In the genomic region with DNA sequence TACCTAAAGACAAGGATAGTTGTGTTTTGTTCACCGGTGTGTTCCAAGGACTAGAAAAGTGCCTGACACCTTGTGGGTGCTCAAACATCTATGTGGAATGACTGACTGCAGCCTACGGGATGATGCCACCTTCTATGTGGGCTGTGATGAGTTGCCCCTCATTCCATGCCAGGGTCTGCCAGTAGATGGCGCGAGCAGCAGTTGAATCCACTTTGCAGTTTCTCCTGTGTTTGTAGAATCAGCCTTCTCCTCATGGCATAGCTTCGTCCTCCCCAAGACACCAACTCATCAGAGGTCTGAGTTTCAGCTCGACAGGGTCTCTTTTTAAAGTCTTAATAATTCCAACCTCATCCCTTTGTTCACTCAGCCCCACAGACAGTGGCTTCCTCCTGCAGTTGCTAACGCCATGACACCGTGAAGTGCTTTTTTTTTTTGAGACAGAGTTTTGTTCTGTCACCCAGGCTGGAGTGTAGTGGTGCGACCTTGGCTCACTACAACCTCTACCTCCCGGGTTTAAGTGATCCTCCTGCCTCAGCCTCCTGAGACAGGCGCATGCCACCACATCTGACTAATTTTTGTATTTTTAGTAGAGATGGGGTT, we compare ENCODE assay signal across 8 cellular contexts.
DNase-seq lines count a peak whose midpoint lies in the region; ATAC-seq and TF ChIP-seq lines count a peak whose summit lies in the region.

No MANE protein-coding gene starts in this region.

- peak; percentile 46 for TF ChIP-seq CTCF in CD4-positive, alpha-beta T cell (IDR thresholded peaks at IDR 0.05)
- peak; percentile 73 for TF ChIP-seq CTCF in liver (IDR thresholded peaks at IDR 0.05; ENCODE audit: low read depth, low read length, missing input control)

- H3K9me3 ChIP-seq in CD4-positive, alpha-beta T cell (ENCODE audit: control insufficient read depth, low read length) = no peaks in the 10 kb centered on the region
- H3K9me3 ChIP-seq in T-helper 17 cell (ENCODE audit: control insufficient read depth, low read length, poor library complexity, severe bottlenecking) (no peaks in the 10 kb centered on the region), liver (ENCODE audit: control insufficient read depth in 4 of 4, low read length in 3 of 4) (peaks cover 0 to 6% (median 2%) of the 10 kb centered on the region in 4 donors)

- no peak overlapping the region for H3K27ac Mint-ChIP-seq in CD4-positive, alpha-beta T cell
- H3K27ac Mint-ChIP-seq in T-helper 17 cell = peak overlapping the region; percentile 48

- H3K4me3 Mint-ChIP-seq in CD4-positive, alpha-beta T cell = no peak overlapping the region
- H3K4me3 Mint-ChIP-seq in T-helper 17 cell = no peak overlapping the region

- H3K27me3 Mint-ChIP-seq in CD4-positive, alpha-beta T cell = no peaks in the 10 kb centered on the region
- peaks cover 9% of the 10 kb centered on the region for H3K27me3 Mint-ChIP-seq in T-helper 17 cell

- peak; percentile 4 to 45 (median 20) for DNase-seq in CD4-positive, alpha-beta T cell
- DNase-seq in NCI-H1105 (lab: John Stamatoyannopoulos, UW) = peak; percentile 7
- peak in 1 of 3 donors; percentile 32 for DNase-seq in T-helper 17 cell
- peak; percentile 61 for DNase-seq in cerebellar cortex (ENCODE audit: low spot score)
- peak; percentile 6 to 8 for DNase-seq in stimulated activated CD8-positive, alpha-beta memory T cell treated with anti-CD3 and anti-CD28 coated beads, Interleukin-7, amount 100 ng/mL, for 4 hours (ENCODE audit: low read depth in 2 of 2)

- TF ChIP-seq RAD21 in liver (IDR thresholded peaks at IDR 0.05) = peak; percentile 79 to 89

- CTCF ChIA-PET in CD4-positive, alpha-beta T cell (lab: Charles Lee) = no interaction called here

- POLR2A ChIA-PET in CD4-positive, alpha-beta T cell (lab: Charles Lee) = no interaction called here

- intact Hi-C loops in CD4-positive, alpha-beta T cell (cut with DNase I, micrococcal nuclease) = no loop called here

- no peaks in the 10 kb centered on the region for H3K27me3 ChIP-seq in CD4-positive, alpha-beta T cell (ENCODE audit: control insufficient read depth, insufficient read depth, low read length)
- no peaks in the 10 kb centered on the region for H3K27me3 ChIP-seq in liver (ENCODE audit: control insufficient read depth in 4 of 4, insufficient read depth in 4 of 4, low read length in 3 of 4)

- no peaks in the 10 kb centered on the region for H3K36me3 ChIP-seq in liver (ENCODE audit: control insufficient read depth in 4 of 4, insufficient read depth in 3 of 4, low read depth in 1 of 4, low read length in 3 of 4)

- H3K27ac ChIP-seq in CD4-positive, alpha-beta T cell (ENCODE audit: low read depth, low read length) = no peak overlapping the region
- H3K27ac ChIP-seq in liver (ENCODE audit: low read depth in 1 of 2, low read length in 2 of 2) = no peak overlapping the region

- no peak overlapping the region for H3K9ac ChIP-seq in liver (ENCODE audit: low read depth in 1 of 2, low read length in 2 of 2)

- WGBS in liver = 48% methylated on average over 11 of the region's 11 CpGs

- H3K4me1 ChIP-seq in liver (ENCODE audit: control insufficient read depth in 4 of 4, insufficient read depth in 4 of 4, low read length in 3 of 4) = no peaks in the 10 kb centered on the region

- H3K4me3 ChIP-seq in liver (ENCODE audit: low read depth in 1 of 3, low read length in 3 of 3) = no peak overlapping the region

- no peaks in the 10 kb centered on the region for H3K36me3 Mint-ChIP-seq in CD4-positive, alpha-beta T cell (ENCODE audit: low read depth)
- H3K36me3 Mint-ChIP-seq in T-helper 17 cell (ENCODE audit: low read depth) = peaks cover 4% of the 10 kb centered on the region

- peaks cover 3% of the 10 kb centered on the region for H3K9me3 Mint-ChIP-seq in CD4-positive, alpha-beta T cell

- peaks cover 20% of the 10 kb centered on the region for H3K4me1 Mint-ChIP-seq in CD4-positive, alpha-beta T cell (ENCODE audit: low read depth)
- H3K4me1 Mint-ChIP-seq in T-helper 17 cell = peaks cover 18% of the 10 kb centered on the region

- ATAC-seq in CD4-positive, alpha-beta T cell (ENCODE audit: poor library complexity) = peak; percentile 26
- ATAC-seq in GM19397 (IDR thresholded peaks at IDR 0.05; ENCODE audit: unreplicated experiment) (peak; percentile 53), T-helper 17 cell (peak; percentile 57), HG03521 (IDR thresholded peaks at IDR 0.05; ENCODE audit: unreplicated experiment) (no peak)

TF ChIP-seq in liver, 16 proteins besides CTCF, POLR2A, EP300 and RAD21:
- no peak for TF ChIP-seq FOXA2 (IDR thresholded peaks at IDR 0.05)
